ENCODE assay signal across 1 cellular context in the genomic region with DNA sequence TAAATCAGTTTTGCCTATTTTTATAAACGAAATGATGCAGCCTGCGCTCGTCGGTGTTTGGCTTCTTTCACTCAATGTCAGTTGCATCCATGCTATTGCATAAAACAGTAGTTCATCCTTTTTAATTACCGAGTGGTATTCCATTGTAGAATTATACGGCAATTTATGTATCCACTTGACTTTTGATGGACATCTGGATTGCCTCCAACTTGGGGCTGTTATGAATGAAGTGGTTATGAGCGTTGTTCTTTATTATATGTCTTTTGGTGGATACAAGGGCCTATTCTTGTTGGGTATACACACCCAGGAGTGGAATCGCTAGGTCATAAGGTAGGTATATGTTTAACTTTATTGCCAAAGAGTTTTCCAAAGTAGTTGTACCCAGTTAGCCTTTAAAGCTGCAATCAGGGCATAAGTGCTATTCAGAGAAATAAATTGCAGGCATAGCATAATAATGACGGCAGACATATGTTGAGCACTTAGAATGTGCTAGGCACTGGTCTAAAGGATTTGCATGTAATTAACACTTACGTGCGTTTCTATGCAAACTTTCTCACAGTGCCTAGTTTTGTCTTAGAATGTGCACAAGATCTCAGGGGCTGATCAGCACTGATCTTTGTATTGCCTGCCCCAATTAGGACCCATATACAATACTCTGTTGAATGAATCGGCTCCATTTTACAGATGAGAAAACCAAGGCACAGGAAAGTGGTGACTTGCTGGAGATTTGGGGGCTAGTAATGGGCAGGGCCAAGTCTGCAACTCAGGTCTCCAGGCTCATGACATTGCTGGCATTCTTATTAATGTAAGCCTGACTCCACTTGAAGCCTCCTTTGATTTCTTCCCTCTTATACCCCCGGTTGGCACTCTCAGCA.
TF ChIP-seq lines count a peak whose summit lies in the region.

No MANE protein-coding gene starts in this region.

TF ChIP-seq in GM23338, 12 proteins besides CTCF, POLR2A, EP300 and RAD21 (continued from another document):
- TF ChIP-seq REST (IDR thresholded peaks at IDR 0.05; ENCODE audit: unreplicated experiment) (no peak), EZH2phosphoT487 (IDR thresholded peaks at IDR 0.05; ENCODE audit: unreplicated experiment) (no peak), POLR2AphosphoS5 (IDR thresholded peaks at IDR 0.05; ENCODE audit: low read depth) (no peak), JUNB (IDR thresholded peaks at IDR 0.05; ENCODE audit: unreplicated experiment) (no peak), ZNF331 (CRISPR knock-in tag; IDR thresholded peaks at IDR 0.05; ENCODE audit: low read depth) (no peak), ETS1 (IDR thresholded peaks at IDR 0.05) (no peak), STAT1 (IDR thresholded peaks at IDR 0.05; ENCODE audit: unreplicated experiment) (no peak), NANOG (IDR thresholded peaks at IDR 0.05; ENCODE audit: borderline replicate concordance) (no peak), EZH2 (IDR thresholded peaks at IDR 0.05; ENCODE audit: low read depth, unreplicated experiment) (no peak), CREB1 (CRISPR knock-in tag; IDR thresholded peaks at IDR 0.05; ENCODE audit: low read depth) (no peak)
- TF ChIP-seq, protein P1, sequence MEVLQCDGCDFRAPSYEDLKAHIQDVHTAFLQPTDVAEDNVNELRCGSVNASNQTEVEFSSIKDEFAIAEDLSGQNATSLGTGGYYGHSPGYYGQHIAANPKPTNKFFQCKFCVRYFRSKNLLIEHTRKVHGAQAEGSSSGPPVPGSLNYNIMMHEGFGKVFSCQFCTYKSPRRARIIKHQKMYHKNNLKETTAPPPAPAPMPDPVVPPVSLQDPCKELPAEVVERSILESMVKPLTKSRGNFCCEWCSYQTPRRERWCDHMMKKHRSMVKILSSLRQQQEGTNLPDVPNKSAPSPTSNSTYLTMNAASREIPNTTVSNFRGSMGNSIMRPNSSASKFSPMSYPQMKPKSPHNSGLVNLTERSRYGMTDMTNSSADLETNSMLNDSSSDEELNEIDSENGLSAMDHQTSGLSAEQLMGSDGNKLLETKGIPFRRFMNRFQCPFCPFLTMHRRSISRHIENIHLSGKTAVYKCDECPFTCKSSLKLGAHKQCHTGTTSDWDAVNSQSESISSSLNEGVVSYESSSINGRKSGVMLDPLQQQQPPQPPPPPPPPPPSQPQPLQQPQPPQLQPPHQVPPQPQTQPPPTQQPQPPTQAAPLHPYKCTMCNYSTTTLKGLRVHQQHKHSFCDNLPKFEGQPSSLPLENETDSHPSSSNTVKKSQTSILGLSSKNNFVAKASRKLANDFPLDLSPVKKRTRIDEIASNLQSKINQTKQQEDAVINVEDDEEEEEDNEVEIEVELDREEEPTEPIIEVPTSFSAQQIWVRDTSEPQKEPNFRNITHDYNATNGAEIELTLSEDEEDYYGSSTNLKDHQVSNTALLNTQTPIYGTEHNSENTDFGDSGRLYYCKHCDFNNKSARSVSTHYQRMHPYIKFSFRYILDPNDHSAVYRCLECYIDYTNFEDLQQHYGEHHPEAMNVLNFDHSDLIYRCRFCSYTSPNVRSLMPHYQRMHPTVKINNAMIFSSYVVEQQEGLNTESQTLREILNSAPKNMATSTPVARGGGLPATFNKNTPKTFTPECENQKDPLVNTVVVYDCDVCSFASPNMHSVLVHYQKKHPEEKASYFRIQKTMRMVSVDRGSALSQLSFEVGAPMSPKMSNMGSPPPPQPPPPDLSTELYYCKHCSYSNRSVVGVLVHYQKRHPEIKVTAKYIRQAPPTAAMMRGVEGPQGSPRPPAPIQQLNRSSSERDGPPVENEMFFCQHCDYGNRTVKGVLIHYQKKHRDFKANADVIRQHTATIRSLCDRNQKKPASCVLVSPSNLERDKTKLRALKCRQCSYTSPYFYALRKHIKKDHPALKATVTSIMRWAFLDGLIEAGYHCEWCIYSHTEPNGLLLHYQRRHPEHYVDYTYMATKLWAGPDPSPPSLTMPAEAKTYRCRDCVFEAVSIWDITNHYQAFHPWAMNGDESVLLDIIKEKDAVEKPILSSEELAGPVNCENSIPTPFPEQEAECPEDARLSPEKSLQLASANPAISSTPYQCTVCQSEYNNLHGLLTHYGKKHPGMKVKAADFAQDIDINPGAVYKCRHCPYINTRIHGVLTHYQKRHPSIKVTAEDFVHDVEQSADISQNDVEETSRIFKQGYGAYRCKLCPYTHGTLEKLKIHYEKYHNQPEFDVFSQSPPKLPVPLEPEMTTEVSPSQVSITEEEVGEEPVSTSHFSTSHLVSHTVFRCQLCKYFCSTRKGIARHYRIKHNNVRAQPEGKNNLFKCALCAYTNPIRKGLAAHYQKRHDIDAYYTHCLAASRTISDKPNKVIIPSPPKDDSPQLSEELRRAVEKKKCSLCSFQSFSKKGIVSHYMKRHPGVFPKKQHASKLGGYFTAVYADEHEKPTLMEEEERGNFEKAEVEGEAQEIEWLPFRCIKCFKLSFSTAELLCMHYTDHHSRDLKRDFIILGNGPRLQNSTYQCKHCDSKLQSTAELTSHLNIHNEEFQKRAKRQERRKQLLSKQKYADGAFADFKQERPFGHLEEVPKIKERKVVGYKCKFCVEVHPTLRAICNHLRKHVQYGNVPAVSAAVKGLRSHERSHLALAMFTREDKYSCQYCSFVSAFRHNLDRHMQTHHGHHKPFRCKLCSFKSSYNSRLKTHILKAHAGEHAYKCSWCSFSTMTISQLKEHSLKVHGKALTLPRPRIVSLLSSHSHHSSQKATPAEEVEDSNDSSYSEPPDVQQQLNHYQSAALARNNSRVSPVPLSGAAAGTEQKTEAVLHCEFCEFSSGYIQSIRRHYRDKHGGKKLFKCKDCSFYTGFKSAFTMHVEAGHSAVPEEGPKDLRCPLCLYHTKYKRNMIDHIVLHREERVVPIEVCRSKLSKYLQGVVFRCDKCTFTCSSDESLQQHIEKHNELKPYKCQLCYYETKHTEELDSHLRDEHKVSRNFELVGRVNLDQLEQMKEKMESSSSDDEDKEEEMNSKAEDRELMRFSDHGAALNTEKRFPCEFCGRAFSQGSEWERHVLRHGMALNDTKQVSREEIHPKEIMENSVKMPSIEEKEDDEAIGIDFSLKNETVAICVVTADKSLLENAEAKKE (CRISPR knock-in tag; IDR thresholded peaks at IDR 0.05): no peak
TF ChIP-seq in GM23338: peak in this region for 0.
